In the genomic region with DNA sequence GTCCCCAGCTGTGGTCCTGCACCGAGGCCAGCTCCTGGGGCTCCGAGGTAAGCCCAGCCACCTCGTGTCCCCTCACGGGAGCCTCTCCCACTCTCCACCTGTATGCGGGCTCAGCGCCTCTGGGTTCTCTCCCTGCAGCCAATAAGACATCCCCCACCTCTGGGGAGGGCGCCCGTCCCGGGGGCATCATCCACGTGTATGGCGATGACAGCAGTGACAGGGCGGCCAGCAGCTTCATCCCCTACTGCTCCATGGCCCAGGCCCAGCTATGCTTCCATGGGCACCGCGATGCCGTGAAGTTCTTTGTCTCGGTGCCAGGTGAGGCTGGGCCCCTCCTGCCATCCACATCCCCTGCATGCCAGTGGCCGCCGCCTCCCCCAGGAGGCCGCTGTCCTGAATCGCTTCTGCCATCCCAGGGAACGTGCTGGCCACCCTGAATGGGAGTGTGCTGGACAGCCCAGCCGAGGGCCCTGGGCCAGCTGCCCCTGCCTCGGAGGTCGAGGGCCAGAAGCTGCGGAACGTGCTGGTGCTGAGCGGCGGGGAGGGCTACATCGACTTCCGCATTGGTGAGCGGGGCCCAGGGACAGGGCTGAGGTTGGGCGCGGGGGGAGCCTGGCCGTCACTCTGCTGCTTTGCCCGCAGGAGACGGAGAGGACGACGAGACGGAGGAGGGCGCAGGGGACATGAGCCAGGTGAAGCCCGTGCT, we compare ENCODE assay signal across 1 cellular context.
TF ChIP-seq lines count a peak whose summit lies in the region.

No MANE protein-coding gene starts in this region.

TF ChIP-seq in IMR-90, 13 proteins besides CTCF, POLR2A, EP300 and RAD21:
- TF ChIP-seq MAZ (IDR thresholded peaks at IDR 0.05; ENCODE audit: borderline replicate concordance, low read depth, low read length) (no peak), RCOR1 (IDR thresholded peaks at IDR 0.05; ENCODE audit: insufficient replicate concordance, low read length) (no peak), SMC3 (IDR thresholded peaks at IDR 0.05; ENCODE audit: low read depth, low read length) (no peak), ELK1 (IDR thresholded peaks at IDR 0.05; ENCODE audit: borderline replicate concordance, low read depth, low read length) (no peak), MAFK (IDR thresholded peaks at IDR 0.05; ENCODE audit: low read depth, low read length) (no peak), FOS (IDR thresholded peaks at IDR 0.05; ENCODE audit: low read depth, low read length) (no peak), CHD1 (IDR thresholded peaks at IDR 0.05; ENCODE audit: low read depth, low read length) (no peak), MXI1 (IDR thresholded peaks at IDR 0.05; ENCODE audit: borderline replicate concordance, low read depth, low read length) (no peak), CEBPB (IDR thresholded peaks at IDR 0.05; ENCODE audit: low read depth, low read length) (no peak), BHLHE40 (IDR thresholded peaks at IDR 0.05; ENCODE audit: low read depth, low read length) (no peak), RFX5 (IDR thresholded peaks at IDR 0.05; ENCODE audit: low read depth, low read length) (no peak), NFE2L2 (IDR thresholded peaks at IDR 0.05; ENCODE audit: low read depth, low read length) (no peak)
- TF ChIP-seq, protein P1, sequence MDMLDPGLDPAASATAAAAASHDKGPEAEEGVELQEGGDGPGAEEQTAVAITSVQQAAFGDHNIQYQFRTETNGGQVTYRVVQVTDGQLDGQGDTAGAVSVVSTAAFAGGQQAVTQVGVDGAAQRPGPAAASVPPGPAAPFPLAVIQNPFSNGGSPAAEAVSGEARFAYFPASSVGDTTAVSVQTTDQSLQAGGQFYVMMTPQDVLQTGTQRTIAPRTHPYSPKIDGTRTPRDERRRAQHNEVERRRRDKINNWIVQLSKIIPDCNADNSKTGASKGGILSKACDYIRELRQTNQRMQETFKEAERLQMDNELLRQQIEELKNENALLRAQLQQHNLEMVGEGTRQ (IDR thresholded peaks at IDR 0.05; ENCODE audit: low read depth, low read length), result no peak
